In genomic region chr2:636649-637405, GRCh38 we compare ENCODE assay signal across 8 cellular contexts. TPM values are rescaled to one million over a fixed set of nuclear protein-coding genes. Genes with fewer than 3 reads are reported as not detected.
DNase-seq lines count a peak whose midpoint lies in the region; ATAC-seq and TF ChIP-seq lines count a peak whose summit lies in the region.

No MANE protein-coding gene starts in this region.

- peaks cover 2% of the 10 kb centered on the region for H3K27me3 Mint-ChIP-seq in HFFc6 (ENCODE audit: insufficient read depth)
- H3K27me3 Mint-ChIP-seq in naive B cell: peaks cover 14 to 26% (median 14%) of the 10 kb centered on the region in 3 donors

- H3K4me1 Mint-ChIP-seq in HFFc6 (ENCODE audit: low read depth) (no peaks in the 10 kb centered on the region; the same call in 1 of the 2 replicates), naive B cell (peaks cover 0 to 6% (median 2%) of the 10 kb centered on the region in 3 donors)

- H3K9me3 Mint-ChIP-seq in HFFc6: no peaks in the 10 kb centered on the region
- H3K9me3 Mint-ChIP-seq in naive B cell: peaks cover 0 to 1% (median 0%) of the 10 kb centered on the region in 7 donors

- peak; percentile 75 for DNase-seq in G401 (ENCODE audit: low spot score)
- peak; percentile 36 for DNase-seq in HFFc6
- peak; percentile 27 for DNase-seq in NCI-H510A (lab: John Stamatoyannopoulos, UW)
- peak; percentile 30 for DNase-seq in activated T-cell treated with anti-CD3 and anti-CD28 coated beads for 24 hours (ENCODE audit: low read depth)
- DNase-seq in naive B cell: peak; percentile 50
- DNase-seq in stimulated activated naive CD8-positive, alpha-beta T cell treated with anti-CD3 and anti-CD28 coated beads, Interleukin-15, Interleukin-2, amounts not matched to agents 100 U/mL and 50 U/mL, for 24 hours: peak; percentile 62

- H3K27ac Mint-ChIP-seq in HFFc6 (no peak overlapping the region), naive B cell (peak overlapping the region in 4 of 6 donors; percentile 46 to 83 (median 72))

- ATAC-seq in esophagus mucosa (peak; percentile 63), naive B cell (ENCODE audit: low read depth in 2 of 2) (peak; percentile 73 to 80), HG02610 (IDR thresholded peaks at IDR 0.05; ENCODE audit: unreplicated experiment) (no peak)
- peak; percentile 55 for ATAC-seq in stimulated activated naive CD8-positive, alpha-beta T cell treated with anti-CD3 and anti-CD28 coated beads, Interleukin-15, Interleukin-2, amounts not matched to agents 100 U/mL and 50 U/mL, for 24 hours

- TF ChIP-seq CTCF in HFFc6 (IDR thresholded peaks at IDR 0.05): peak; percentile 92

- H3K36me3 Mint-ChIP-seq in HFFc6 (ENCODE audit: low read depth) (no peaks in the 10 kb centered on the region), naive B cell (no peaks in the 10 kb centered on the region)

- no peak overlapping the region for H3K4me3 Mint-ChIP-seq in HFFc6
- H3K4me3 Mint-ChIP-seq in naive B cell: peak overlapping the region; percentile 79 to 90 (median 88)

- in situ Hi-C loops in G401 (cut with HindIII; ENCODE audit: low sequenced_read_pairs): no loop called here

RNA-seq across cellular contexts. Expression of gene TMEM18, which starts 40.4 kb away (rescaled TPM):
- total RNA-seq in G401 (2014; rRNA removed; shearing (Covaris generic)): 18.1 and 39.4 TPM in 2 replicates
- 10 to 100 TPM; 24.6 to 28.5 (median 26.5) TPM for total RNA-seq in HFFc6 (2021; fragmentation: NEBNext Ultra II Directional; extraction: Animal tissue kit (Norgen Biotek cat#: 25700))
- 18.0 TPM for total RNA-seq in esophagus mucosa
- polyA plus RNA-seq in naive B cell (ENCODE audit: low read depth in 6 of 6): 10 to 100 TPM; 22.2 to 40.5 (median 25.3) TPM
